In genomic region chr9:68447611-68448010, GRCh38 we compare ENCODE assay signal across 22 cellular contexts.
A peak's percentile ranks its signal among the peaks of the same experiment; 100 is the strongest.
DNase-seq lines count a peak whose midpoint lies in the region; ATAC-seq and TF ChIP-seq lines count a peak whose summit lies in the region.
"Had no signal": no experiment of that assay in that cellular context is flagged by ENCODE, and none has a peak within 500 bp of the region (broad histone marks: within the 10 kb centered on the region; RNA-seq: fewer than 3 reads in every experiment).

No MANE protein-coding gene starts in this region.

- no peak overlapping the region for H3K27ac Mint-ChIP-seq in activated CD4-positive, alpha-beta T cell treated with anti-CD3 and anti-CD28 coated beads for 36 hours
- H3K27ac Mint-ChIP-seq: CD4-positive, alpha-beta T cell had no signal

- H3K27me3 Mint-ChIP-seq in activated CD4-positive, alpha-beta T cell treated with anti-CD3 and anti-CD28 coated beads for 36 hours = no peaks in the 10 kb centered on the region

- DNase-seq in esophagus muscularis mucosa (ENCODE audit: extremely low spot score) = no peak
- DNase-seq in left ventricle myocardium inferior = no peak
- DNase-seq in prostate gland (ENCODE audit: low spot score) = no peak
- DNase-seq in transverse colon = no peak
- no peak for DNase-seq in NCI-H526 treated with DMSO at 0.1 percent for 48 hours (lab: John Stamatoyannopoulos, UW)
- DNase-seq in activated CD4-positive, alpha-beta T cell treated with anti-CD3 and anti-CD28 coated beads for 36 hours = no peak
- no peak for DNase-seq in ACHN
- DNase-seq: CD4-positive, alpha-beta T cell; COR-L47; DND-41; KBM-7; MM.1S; NCI-H1048; NCI-H1436 treated with DMSO at 0.1 percent for 48 hours; NCI-H1930; NCI-H2227 treated with DMSO at 0.1 percent for 48 hours; NCI-H510A; NCI-H774; NK-92 treated with Interleukin-12 subunit alpha and Interleukin-12 subunit beta, amount 100 ng/mL, for 24 hours had no signal

- 39% methylated on average over 2 of the region's 2 CpGs for WGBS in esophagus muscularis mucosa
- 43% methylated on average over 2 of the region's 2 CpGs for WGBS in prostate gland
- 67 to 77% methylated on average over 1 to 2 of the region's 2 CpGs for WGBS in transverse colon (ENCODE audit: low coverage in 1 of 2), 2 donors

- TF ChIP-seq EP300 in esophagus muscularis mucosa (IDR thresholded peaks at IDR 0.05) (no peak), transverse colon (IDR thresholded peaks at IDR 0.05; ENCODE audit: low read depth) (no peak)

- no peaks in the 10 kb centered on the region for H3K4me1 Mint-ChIP-seq in activated CD4-positive, alpha-beta T cell treated with anti-CD3 and anti-CD28 coated beads for 36 hours

- CTCF ChIA-PET in activated CD4-positive, alpha-beta T cell treated with anti-CD3 and anti-CD28 coated beads for 36 hours (lab: Charles Lee) = interaction anchor here (0.5 kb wide), 1 partner anchor 94 kb away, joined by 4 read pairs; no protein-coding TSS in a partner anchor

- in situ Hi-C loops in transverse colon (cut with MboI; ENCODE audit: low pct_ligation_motif_present in 1 of 4, low pct_unique_long_range_greater_than_20kb in 1 of 4, low sequenced_read_pairs in 3 of 4) (no loop called here), ACHN (cut with HindIII; ENCODE audit: low pct_ligation_motif_present, low pct_unique_long_range_greater_than_20kb, low sequenced_read_pairs) (no loop called here)

- H3K36me3 Mint-ChIP-seq in activated CD4-positive, alpha-beta T cell treated with anti-CD3 and anti-CD28 coated beads for 36 hours (ENCODE audit: low read depth) = no peaks in the 10 kb centered on the region

- H3K4me3 Mint-ChIP-seq in activated CD4-positive, alpha-beta T cell treated with anti-CD3 and anti-CD28 coated beads for 36 hours = no peak overlapping the region
- H3K4me3 Mint-ChIP-seq: CD4-positive, alpha-beta T cell had no signal

- H3K9me3 ChIP-seq in esophagus muscularis mucosa (no peaks in the 10 kb centered on the region), left ventricle myocardium inferior (replicated peaks) (no peaks in the 10 kb centered on the region), prostate gland (no peaks in the 10 kb centered on the region), transverse colon (no peaks in the 10 kb centered on the region)
- H3K9me3 ChIP-seq: BLaER1 had no signal

- H3K27me3 ChIP-seq in esophagus muscularis mucosa = no peaks in the 10 kb centered on the region
- H3K27me3 ChIP-seq in left ventricle myocardium inferior (ENCODE audit: low read depth) = no peaks in the 10 kb centered on the region
- no peaks in the 10 kb centered on the region for H3K27me3 ChIP-seq in prostate gland (replicated peaks; ENCODE audit: insufficient read depth)
- H3K27me3 ChIP-seq in transverse colon = no peaks in the 10 kb centered on the region
- H3K27me3 ChIP-seq: BLaER1 had no signal

- H3K4me1 ChIP-seq in esophagus muscularis mucosa = peaks cover 25 to 100% (median 94%) of the 10 kb centered on the region in 4 donors
- H3K4me1 ChIP-seq in left ventricle myocardium inferior = peaks cover 81% of the 10 kb centered on the region
- peaks cover 2% of the 10 kb centered on the region for H3K4me1 ChIP-seq in prostate gland (replicated peaks)
- H3K4me1 ChIP-seq in transverse colon = peaks cover 0 to 33% (median 0%) of the 10 kb centered on the region in 4 donors

- POLR2A ChIA-PET in activated CD4-positive, alpha-beta T cell treated with anti-CD3 and anti-CD28 coated beads for 36 hours (lab: Charles Lee) = no interaction called here

- TF ChIP-seq CTCF in esophagus muscularis mucosa (IDR thresholded peaks at IDR 0.05) (no peak), left ventricle myocardium inferior (IDR thresholded peaks at IDR 0.05; ENCODE audit: borderline replicate concordance) (no peak), prostate gland (IDR thresholded peaks at IDR 0.05) (no peak), transverse colon (IDR thresholded peaks at IDR 0.05) (no peak)

- TF ChIP-seq POLR2A in esophagus muscularis mucosa (IDR thresholded peaks at IDR 0.05; ENCODE audit: low read depth) (no peak), prostate gland (IDR thresholded peaks at IDR 0.05) (no peak), transverse colon (IDR thresholded peaks at IDR 0.05) (no peak)

- intact Hi-C loops in esophagus muscularis mucosa (cut with DNase I) = no loop called here
- intact Hi-C loops in left ventricle myocardium inferior (cut with micrococcal nuclease) = no loop called here
- intact Hi-C loops in prostate gland (cut with DNase I) = loop anchor here (5.0 kb wide), 1 partner anchor 60 kb away; no protein-coding TSS in a partner anchor
- intact Hi-C loops in transverse colon (cut with DNase I; ENCODE audit: low total_unique reads) = no loop called here
- intact Hi-C loops in activated CD4-positive, alpha-beta T cell treated with anti-CD3 and anti-CD28 coated beads for 36 hours (cut with DNase I, micrococcal nuclease) = no loop called here

- ATAC-seq in activated CD4-positive, alpha-beta T cell treated with anti-CD3 and anti-CD28 coated beads for 36 hours = no peak

- H3K36me3 ChIP-seq in esophagus muscularis mucosa = no peaks in the 10 kb centered on the region
- H3K36me3 ChIP-seq in left ventricle myocardium inferior = no peaks in the 10 kb centered on the region
- H3K36me3 ChIP-seq in prostate gland = no peaks in the 10 kb centered on the region
- H3K36me3 ChIP-seq in transverse colon = no peaks in the 10 kb centered on the region
- H3K36me3 ChIP-seq: BLaER1 had no signal

- H3K9me3 Mint-ChIP-seq in activated CD4-positive, alpha-beta T cell treated with anti-CD3 and anti-CD28 coated beads for 36 hours (ENCODE audit: low read depth) = peaks cover 1% of the 10 kb centered on the region
- H3K9me3 Mint-ChIP-seq: CD4-positive, alpha-beta T cell had no signal

- H3K27ac ChIP-seq in esophagus muscularis mucosa (replicated peaks in 1 of 4) = peak overlapping the region; percentile 81 to 91 (median 86)
- peak overlapping the region; percentile 42 for H3K27ac ChIP-seq in left ventricle myocardium inferior (replicated peaks)
- H3K27ac ChIP-seq in prostate gland = peak overlapping the region; percentile 51 to 64
- H3K27ac ChIP-seq in transverse colon = peak overlapping the region; percentile 59 to 83 (median 77)
- H3K27ac ChIP-seq: BLaER1, HL-60, RWPE1 had no signal

- H3K4me3 ChIP-seq in esophagus muscularis mucosa (no peak overlapping the region), left ventricle myocardium inferior (no peak overlapping the region), prostate gland (no peak overlapping the region), transverse colon (no peak overlapping the region)
- H3K4me3 ChIP-seq: BLaER1 had no signal
